In genomic region chr14:43755707-43756106, GRCh38 we compare ENCODE assay signal across 22 cellular contexts.
"Had no signal": no experiment of that assay in that cellular context is flagged by ENCODE, and none has a peak within 500 bp of the region (broad histone marks: within the 10 kb centered on the region; RNA-seq: fewer than 3 reads in every experiment).

No MANE protein-coding gene starts in this region.

- H3K27ac Mint-ChIP-seq: T-helper 17 cell had no signal

- H2AFZ ChIP-seq: PC-9 had no signal

- ATAC-seq: Right ventricle myocardium inferior, SK-N-SH treated with all-trans-retinoic acid at 6 μM for 48 hours, T-helper 17 cell had no signal

- H3K4me3 ChIP-seq: MG63, PC-9, Peyer's patch, SJCRH30 had no signal

- H3K27me3 Mint-ChIP-seq: T-helper 17 cell had no signal

- H3K4me3 Mint-ChIP-seq: T-helper 17 cell had no signal

- H3K36me3 ChIP-seq: MG63, Peyer's patch, SJCRH30 had no signal

- DNase-seq: KBM-7; MG63; NCI-H1092 treated with DMSO at 0.1 percent for 48 hours; NCI-H1694; NCI-H187 treated with DMSO at 0.1 percent for 48 hours; NCI-H2029 treated with DMSO at 0.1 percent for 48 hours; NCI-H2171 treated with DMSO at 0.1 percent for 48 hours; NCI-H345; NCI-H446 treated with DMSO at 0.1 percent for 48 hours; NCI-H510A treated with DMSO at 0.1 percent for 48 hours; NCI-H526; NCI-H748 treated with DMSO at 0.1 percent for 48 hours; NK-92 treated with Interleukin-12 subunit alpha and Interleukin-12 subunit beta, amount 100 ng/mL, for 24 hours; OCI-M1; PC-9; Peyer's patch; SHP77 treated with DMSO at 0.1 percent for 48 hours; SJCRH30; T-helper 1 cell; T-helper 17 cell had no signal

- H3K27me3 ChIP-seq: MG63, Peyer's patch, SJCRH30 had no signal

- H3K9me3 ChIP-seq: MG63, Peyer's patch, SJCRH30 had no signal

- H3K27ac ChIP-seq: PC-9, Peyer's patch, SJCRH30 had no signal

- H3K4me2 ChIP-seq: PC-9 had no signal

- H3K4me1 Mint-ChIP-seq: T-helper 17 cell had no signal

- H3K4me1 ChIP-seq: Peyer's patch, SJCRH30 had no signal
